In genomic region chr11:6402561-6402981, GRCh38 we compare ENCODE assay signal across 8 cellular contexts. TPM values are rescaled to one million over a fixed set of nuclear protein-coding genes. Genes with fewer than 3 reads are reported as not detected.
DNase-seq lines count a peak whose midpoint lies in the region; ATAC-seq lines count a peak whose summit lies in the region.

No MANE protein-coding gene starts in this region.

- no peak overlapping the region for H3K4me3 ChIP-seq in neuronal stem cell (ENCODE audit: low read length in 2 of 2)

- no peak overlapping the region for H3K18ac ChIP-seq in neuronal stem cell (ENCODE audit: low read length)

- H3K9ac ChIP-seq in neuronal stem cell (ENCODE audit: low read depth, low read length, poor library complexity): no peak overlapping the region

- H3K4ac ChIP-seq in neuronal stem cell (ENCODE audit: low read length): no peak overlapping the region

- H2BK12ac ChIP-seq in neuronal stem cell (ENCODE audit: low read length): no peak overlapping the region

- H2BK15ac ChIP-seq in neuronal stem cell (ENCODE audit: low read length): no peak overlapping the region

- DNase-seq in activated CD4-positive, alpha-beta T cell treated with anti-CD3 and anti-CD28 coated beads for 48 hours: peak; percentile 72
- DNase-seq in iris pigment epithelial cell (ENCODE audit: low read depth): peak; percentile 57
- DNase-seq in NCI-H2081 treated with DMSO at 0.1 percent for 48 hours (lab: John Stamatoyannopoulos, UW): no peak
- no peak for DNase-seq in NCI-H774 (lab: John Stamatoyannopoulos, UW)
- DNase-seq in neuronal stem cell (ENCODE audit: low spot score): no peak
- no peak for DNase-seq in COR-L47 (lab: John Stamatoyannopoulos, UW)

- no peak overlapping the region for H2BK5ac ChIP-seq in neuronal stem cell (ENCODE audit: low read length)

- H3K14ac ChIP-seq in neuronal stem cell (ENCODE audit: low read length): no peak overlapping the region

- H3K4me1 ChIP-seq in neuronal stem cell (ENCODE audit: control insufficient read depth in 2 of 2, insufficient read depth in 1 of 2, low read depth in 1 of 2, low read length in 2 of 2): peaks cover 16 to 37% of the 10 kb centered on the region in 2 donors

- no peaks in the 10 kb centered on the region for H3K9me3 ChIP-seq in neuronal stem cell (replicated peaks in 1 of 2; ENCODE audit: control insufficient read depth in 2 of 2, insufficient read depth in 1 of 2, low read depth in 1 of 2, low read length in 2 of 2)

- H3K36me3 ChIP-seq in neuronal stem cell (replicated peaks in 1 of 2; ENCODE audit: control insufficient read depth in 2 of 2, insufficient read depth in 2 of 2, low read length in 2 of 2): peaks cover 31 to 43% of the 10 kb centered on the region in 2 donors

- H3K79me1 ChIP-seq in neuronal stem cell (ENCODE audit: low read depth, low read length): peaks cover 11% of the 10 kb centered on the region

- no peaks in the 10 kb centered on the region for H3K27me3 ChIP-seq in neuronal stem cell (ENCODE audit: control insufficient read depth in 3 of 3, insufficient read depth in 3 of 3, low read depth in 1 of 3, low read length in 3 of 3)

- no peak overlapping the region for H2AFZ ChIP-seq in neuronal stem cell (ENCODE audit: low read length)

- H3K4me2 ChIP-seq in neuronal stem cell (ENCODE audit: insufficient read depth, low read length, poor library complexity, severe bottlenecking): no peak overlapping the region

- H3K27ac ChIP-seq in neuronal stem cell (replicated peaks; ENCODE audit: low read length): no peak overlapping the region

- ATAC-seq in GM19452 (IDR thresholded peaks at IDR 0.05; ENCODE audit: unreplicated experiment) (peak; percentile 90), HG03439 (IDR thresholded peaks at IDR 0.05; ENCODE audit: unreplicated experiment) (peak; percentile 82)

- H4K8ac ChIP-seq in neuronal stem cell (ENCODE audit: low read depth, low read length): no peak overlapping the region

- no CpG with 5 or more reads among the region's 7 CpGs for WGBS in neuronal stem cell (ENCODE audit: extremely low coverage in 2 of 2, insufficient read length in 2 of 2, insufficient replicate concordance in 1 of 2), 2 donors

- no peak overlapping the region for H2AK5ac ChIP-seq in neuronal stem cell (ENCODE audit: low read depth, low read length)

- H2BK120ac ChIP-seq in neuronal stem cell (ENCODE audit: low read depth, low read length): no peak overlapping the region

- H4K91ac ChIP-seq in neuronal stem cell (ENCODE audit: low read depth, low read length, poor library complexity): no peak overlapping the region

- H3K23ac ChIP-seq in neuronal stem cell (ENCODE audit: low read depth, low read length, poor library complexity): no peak overlapping the region

RNA-seq across cellular contexts. Expression of gene SMPD1, which starts 12.3 kb away (rescaled TPM):
- polyA plus RNA-seq in neuronal stem cell (2013, experiment 1 of 2): 8.1 TPM
- 7.8 TPM for polyA plus RNA-seq in neuronal stem cell (2013, experiment 2 of 2)

RNA-seq across cellular contexts. Expression of gene APBB1, which starts 16.3 kb away (rescaled TPM):
- polyA plus RNA-seq in neuronal stem cell (2013, experiment 1 of 2): 47.1 TPM
- 45.6 TPM for polyA plus RNA-seq in neuronal stem cell (2013, experiment 2 of 2)

RNA-seq across cellular contexts. Expression of gene HPX, which starts 38.2 kb away (rescaled TPM):
- polyA plus RNA-seq in neuronal stem cell (2013, experiment 1 of 2): 0.84 TPM
- polyA plus RNA-seq in neuronal stem cell (2013, experiment 2 of 2): 0.71 TPM

Comparison
In these comparisons a context has a peak if more than half of its experiments do, and no peak if none do; other contexts are left out.
1. DNase-seq: peak in activated CD4-positive, alpha-beta T cell treated with anti-CD3 and anti-CD28 coated beads for 48 hours (single experiment) and iris pigment epithelial cell (single experiment); none in NCI-H2081 treated with DMSO at 0.1 percent for 48 hours (single experiment), NCI-H774 (single experiment), neuronal stem cell (single experiment) and COR-L47 (single experiment).